Comparison of ENCODE assay signal across 37 cellular contexts in the genomic region with DNA sequence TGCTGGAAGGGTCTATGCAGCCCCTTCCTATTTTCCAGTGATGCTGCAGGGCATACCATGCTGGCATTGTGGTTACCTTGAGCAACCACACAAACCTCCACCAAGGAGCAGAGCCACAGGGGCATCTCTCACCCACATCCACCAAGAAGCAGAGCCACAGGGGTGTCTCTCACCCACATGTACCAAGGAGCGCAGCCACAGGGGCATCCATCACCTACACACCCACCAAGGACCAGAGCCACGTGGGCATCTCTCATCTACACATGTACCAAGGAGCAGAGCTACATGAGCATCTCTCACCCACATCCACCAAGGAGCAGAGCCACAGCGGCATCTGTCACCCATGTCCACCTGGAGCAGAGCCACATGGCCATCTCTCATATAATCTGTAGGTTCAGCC. TPM values are rescaled to one million over a fixed set of nuclear protein-coding genes. Genes with fewer than 3 reads are reported as not detected.
"Had no signal": no experiment of that assay in that cellular context is flagged by ENCODE, and none has a peak within 500 bp of the region (broad histone marks: within the 10 kb centered on the region; RNA-seq: fewer than 3 reads in every experiment).

No MANE protein-coding gene starts in this region.

- H3K9me3 ChIP-seq: ascending aorta, gastrocnemius medialis, neutrophil, sigmoid colon, suprapubic skin, tibial artery had no signal

- H3K27ac ChIP-seq: ascending aorta, cardiac muscle cell, coronary artery, dorsolateral prefrontal cortex, gastrocnemius medialis, hepatocyte, neutrophil, sigmoid colon, suprapubic skin, tibial artery, WERI-Rb-1 had no signal

- H3K4me1 Mint-ChIP-seq: brain had no signal

- H3K27ac Mint-ChIP-seq: activated CD4-positive, alpha-beta T cell treated with anti-CD3 and anti-CD28 coated beads, Interleukin-2, amount 10 ng/mL, durations not matched to agents 7 days and 5 days; activated CD8-positive, alpha-beta T cell treated with anti-CD3 and anti-CD28 coated beads, Interleukin-2, amount 10 ng/mL, durations not matched to agents 7 days and 5 days; brain; nephron progenitor cell; progenitor cell of endocrine pancreas; stimulated activated memory B cell treated with anti-CD40 and anti-IgM and Interleukin-4, amounts not matched to agents 10 μg/mL and 1 μg/mL and 100 μg/mL, for 72 hours; T-helper 1 cell treated with Interleukin-12 subunit alpha and Interleukin-12 subunit beta and Interleukin-4 antibody, amounts not matched to agents 30 μg/mL and 1 μg/mL, for 36 hours had no signal

- H3K4me3 ChIP-seq: ascending aorta, cardiac muscle cell, coronary artery, dorsolateral prefrontal cortex, gastrocnemius medialis, hepatocyte, sigmoid colon, suprapubic skin, tibial artery had no signal

- H3K4me3 Mint-ChIP-seq: activated CD4-positive, alpha-beta T cell treated with anti-CD3 and anti-CD28 coated beads, Interleukin-2, amount 10 ng/mL, durations not matched to agents 7 days and 5 days; activated CD8-positive, alpha-beta T cell treated with anti-CD3 and anti-CD28 coated beads, Interleukin-2, amount 10 ng/mL, durations not matched to agents 7 days and 5 days; activated naive CD8-positive, alpha-beta T cell treated with anti-CD3 and anti-CD28 coated beads for 36 hours; brain; nephron progenitor cell; stimulated activated memory B cell treated with anti-CD40 and anti-IgM and Interleukin-4, amounts not matched to agents 10 μg/mL and 1 μg/mL and 100 μg/mL, for 72 hours; T-helper 1 cell treated with Interleukin-12 subunit alpha and Interleukin-12 subunit beta and Interleukin-4 antibody, amounts not matched to agents 30 μg/mL and 1 μg/mL, for 36 hours had no signal

- DNase-seq: activated CD4-positive, alpha-beta T cell treated with anti-CD3 and anti-CD28 coated beads, Interleukin-2, amount 10 ng/mL, durations not matched to agents 7 days and 5 days; activated CD8-positive, alpha-beta T cell treated with anti-CD3 and anti-CD28 coated beads, Interleukin-2, amount 10 ng/mL, durations not matched to agents 7 days and 5 days; activated naive CD4-positive, alpha-beta T cell; activated naive CD8-positive, alpha-beta T cell treated with anti-CD3 and anti-CD28 coated beads for 36 hours; activated T-cell treated with anti-CD3 and anti-CD28 coated beads, Interleukin-2, amount 50 U/mL, for 1 hour; dorsolateral prefrontal cortex; effector memory CD4-positive, alpha-beta T cell; erythroblast; gastrocnemius medialis; glutamatergic neuron; kidney; left colon; mammary epithelial cell; nephron progenitor cell; retina; sigmoid colon; small intestine; stimulated activated CD4-positive, alpha-beta T cell treated with anti-CD3 and anti-CD28 coated beads, Interleukin-4, amount 100 ng/mL, for 24 hours; SW 1271; T1000; tibial artery; WERI-Rb-1 had no signal

- H3K27me3 ChIP-seq: ascending aorta, cardiac muscle cell, dorsolateral prefrontal cortex, gastrocnemius medialis, hepatocyte, neutrophil, sigmoid colon, suprapubic skin, tibial artery had no signal

- H3K27me3 Mint-ChIP-seq: activated CD4-positive, alpha-beta T cell treated with anti-CD3 and anti-CD28 coated beads, Interleukin-2, amount 10 ng/mL, durations not matched to agents 7 days and 5 days; activated naive CD8-positive, alpha-beta T cell treated with anti-CD3 and anti-CD28 coated beads for 36 hours; progenitor cell of endocrine pancreas; stimulated activated memory B cell treated with anti-CD40 and anti-IgM and Interleukin-4, amounts not matched to agents 10 μg/mL and 1 μg/mL and 100 μg/mL, for 72 hours had no signal

- H3K36me3 Mint-ChIP-seq: activated naive CD8-positive, alpha-beta T cell treated with anti-CD3 and anti-CD28 coated beads for 36 hours; brain; stimulated activated memory B cell treated with anti-CD40 and anti-IgM and Interleukin-4, amounts not matched to agents 10 μg/mL and 1 μg/mL and 100 μg/mL, for 72 hours had no signal

- H3K9me3 Mint-ChIP-seq: activated CD4-positive, alpha-beta T cell treated with anti-CD3 and anti-CD28 coated beads, Interleukin-2, amount 10 ng/mL, durations not matched to agents 7 days and 5 days; activated naive CD8-positive, alpha-beta T cell treated with anti-CD3 and anti-CD28 coated beads for 36 hours; stimulated activated memory B cell treated with anti-CD40 and anti-IgM and Interleukin-4, amounts not matched to agents 10 μg/mL and 1 μg/mL and 100 μg/mL, for 72 hours; T-helper 1 cell treated with Interleukin-12 subunit alpha and Interleukin-12 subunit beta and Interleukin-4 antibody, amounts not matched to agents 30 μg/mL and 1 μg/mL, for 36 hours had no signal

- ATAC-seq: activated CD8-positive, alpha-beta T cell treated with anti-CD3 and anti-CD28 coated beads, Interleukin-2, amount 10 ng/mL, durations not matched to agents 7 days and 5 days; gastrocnemius medialis; left colon; stimulated activated memory B cell treated with anti-CD40 and anti-IgM and Interleukin-4, amounts not matched to agents 10 μg/mL and 1 μg/mL and 100 μg/mL, for 72 hours had no signal

- H3K36me3 ChIP-seq: ascending aorta, cardiac muscle cell, gastrocnemius medialis, neutrophil, sigmoid colon, suprapubic skin, tibial artery, WERI-Rb-1 had no signal

- H3K4me1 ChIP-seq: ascending aorta, suprapubic skin had no signal

RNA-seq across cellular contexts. Expression of a gene that starts 59.4 kb away (rescaled TPM):
- total RNA-seq: activated CD4-positive, alpha-beta T cell treated with anti-CD3 and anti-CD28 coated beads, Interleukin-2, amount 10 ng/mL, durations not matched to agents 7 days and 5 days; activated CD8-positive, alpha-beta T cell treated with anti-CD3 and anti-CD28 coated beads, Interleukin-2, amount 10 ng/mL, durations not matched to agents 7 days and 5 days; activated naive CD8-positive, alpha-beta T cell treated with anti-CD3 and anti-CD28 coated beads for 36 hours; ascending aorta; cardiac muscle cell; cerebellum; dorsolateral prefrontal cortex; gastrocnemius medialis; hepatocyte; kidney; left colon; liver; mammary epithelial cell; mucosa of gallbladder; osteocyte; progenitor cell of endocrine pancreas; sigmoid colon; suprapubic skin; ureter had no signal
- polyA plus RNA-seq: cardiac muscle cell, hepatocyte, liver, mammary epithelial cell, sigmoid colon, small intestine had no signal
